Comparison of ENCODE assay signal across 9 cellular contexts in genomic region chr1:31957701-31958674, GRCh38. TPM values are rescaled to one million over a fixed set of nuclear protein-coding genes. Genes with fewer than 3 reads are reported as not detected.
DNase-seq lines count a peak whose midpoint lies in the region; ATAC-seq and TF ChIP-seq lines count a peak whose summit lies in the region.
"Had no signal": no experiment of that assay in that cellular context is flagged by ENCODE, and none has a peak within 500 bp of the region (broad histone marks: within the 10 kb centered on the region; RNA-seq: fewer than 3 reads in every experiment).

No MANE protein-coding gene starts in this region.

- no peaks in the 10 kb centered on the region for H3K9me3 ChIP-seq in DND-41 (ENCODE audit: insufficient read depth, low read length, severe bottlenecking)
- no peaks in the 10 kb centered on the region for H3K9me3 ChIP-seq in MM.1S (replicated peaks; ENCODE audit: insufficient read depth, low read length)
- no peaks in the 10 kb centered on the region for H3K9me3 ChIP-seq in psoas muscle

- peak overlapping the region; percentile 61 for H3K4me2 ChIP-seq in DND-41 (ENCODE audit: insufficient read depth, low read length)
- H3K4me2 ChIP-seq in MM.1S (ENCODE audit: low read depth, low read length): no peak overlapping the region

- H2AFZ ChIP-seq in DND-41 (ENCODE audit: low read depth, low read length): 0 out of 2 replicates have a peak overlapping the region, but pooled peaks have one; percentile 6
- 0 out of 2 replicates have a peak overlapping the region, but pooled peaks have one; percentile 22 for H2AFZ ChIP-seq in MM.1S (ENCODE audit: low read length)
- H2AFZ ChIP-seq: parathyroid adenoma had no signal

- peak overlapping the region; percentile 78 for H3K27ac Mint-ChIP-seq in activated T-helper 17 cell treated with anti-CD3 and anti-CD28 coated beads, Interleukin-2, amount 50 U/mL, for 72 hours

- H4K20me1 ChIP-seq in DND-41 (ENCODE audit: insufficient read depth, low read length) (no peaks in the 10 kb centered on the region), MM.1S (ENCODE audit: insufficient read depth, low read length) (no peaks in the 10 kb centered on the region)

- H3K4me1 Mint-ChIP-seq in activated T-helper 17 cell treated with anti-CD3 and anti-CD28 coated beads, Interleukin-2, amount 50 U/mL, for 72 hours: peaks cover 31% of the 10 kb centered on the region

- H3K36me3 Mint-ChIP-seq in activated T-helper 17 cell treated with anti-CD3 and anti-CD28 coated beads, Interleukin-2, amount 50 U/mL, for 72 hours (ENCODE audit: low read depth): no peaks in the 10 kb centered on the region

- no peaks in the 10 kb centered on the region for H3K9me3 Mint-ChIP-seq in activated T-helper 17 cell treated with anti-CD3 and anti-CD28 coated beads, Interleukin-2, amount 50 U/mL, for 72 hours

- WGBS in psoas muscle, 3 donors: 71 to 72% (median 71%) methylated on average over 9 of the region's 9 CpGs

- H3K27ac ChIP-seq in DND-41 (ENCODE audit: low read length): peak overlapping the region; percentile 80
- no peak overlapping the region for H3K27ac ChIP-seq in MM.1S (ENCODE audit: low read length)
- peak overlapping the region; percentile 97 for H3K27ac ChIP-seq in psoas muscle
- H3K27ac ChIP-seq: parathyroid adenoma had no signal

- no peaks in the 10 kb centered on the region for H3K27me3 Mint-ChIP-seq in activated T-helper 17 cell treated with anti-CD3 and anti-CD28 coated beads, Interleukin-2, amount 50 U/mL, for 72 hours

- no peaks in the 10 kb centered on the region for H3K9me2 ChIP-seq in MM.1S (replicated peaks; ENCODE audit: insufficient read depth, low read length)

- H3K4me1 ChIP-seq in DND-41 (ENCODE audit: insufficient read depth, low read length): peaks cover 65% of the 10 kb centered on the region
- H3K4me1 ChIP-seq in MM.1S (ENCODE audit: low read length): peaks cover 16% of the 10 kb centered on the region
- peaks cover 49% of the 10 kb centered on the region for H3K4me1 ChIP-seq in psoas muscle

- H3F3A ChIP-seq in MM.1S (ENCODE audit: insufficient read depth, low read length): peaks cover 10% of the 10 kb centered on the region

- H3K36me3 ChIP-seq in DND-41 (ENCODE audit: insufficient read depth, low read length): no peaks in the 10 kb centered on the region
- H3K36me3 ChIP-seq in MM.1S (replicated peaks; ENCODE audit: insufficient read depth, low read length): no peaks in the 10 kb centered on the region
- no peaks in the 10 kb centered on the region for H3K36me3 ChIP-seq in psoas muscle (ENCODE audit: insufficient read depth in 1 of 2, low read depth in 1 of 2)

- intact Hi-C loops in psoas muscle (cut with DNase I): loop anchor here in 1 of 2 donors (2.0 kb wide), 1 partner anchor 19 kb away; the partner anchor contains the start of gene PTP4A2

- ATAC-seq in DND-41 (ENCODE audit: insufficient read depth, low read depth): peak; percentile 92
- ATAC-seq in activated T-helper 17 cell treated with anti-CD3 and anti-CD28 coated beads, Interleukin-2, amount 50 U/mL, for 72 hours (replicated peaks): peak; percentile 61
- peak in 1 of 4 donors; percentile 27 for ATAC-seq in psoas muscle
- ATAC-seq in GM21515 (IDR thresholded peaks at IDR 0.05; ENCODE audit: unreplicated experiment): no peak
- ATAC-seq in GM18909 (IDR thresholded peaks at IDR 0.05; ENCODE audit: poor library complexity, unreplicated experiment): no peak

- H3K27me3 ChIP-seq in DND-41 (ENCODE audit: insufficient read depth, low read length, poor library complexity) (no peaks in the 10 kb centered on the region), MM.1S (replicated peaks; ENCODE audit: insufficient read depth, low read length) (no peaks in the 10 kb centered on the region), psoas muscle (ENCODE audit: insufficient read depth in 3 of 3, low read length in 2 of 3) (no peaks in the 10 kb centered on the region)

- H3K4me3 ChIP-seq in DND-41 (ENCODE audit: low read depth in 1 of 2, low read length in 2 of 2): peak overlapping the region in 1 of 2 experiments; percentile 44; a peak in 2 of 4 replicates
- H3K4me3 ChIP-seq in MM.1S (ENCODE audit: low read length): no peak overlapping the region
- no peak overlapping the region for H3K4me3 ChIP-seq in psoas muscle

- H3K79me2 ChIP-seq in DND-41 (ENCODE audit: insufficient read depth, low read length) (peaks cover 16% of the 10 kb centered on the region), MM.1S (ENCODE audit: low read length) (no peaks in the 10 kb centered on the region)
- H3K79me2 ChIP-seq: parathyroid adenoma had no signal

- H3K9ac ChIP-seq in DND-41 (ENCODE audit: low read depth, low read length) (peak overlapping the region; percentile 44), MM.1S (ENCODE audit: low read length) (no peak overlapping the region)
- H3K9ac ChIP-seq: parathyroid adenoma had no signal

- TF ChIP-seq CTCF in DND-41 (IDR thresholded peaks at IDR 0.05; ENCODE audit: borderline replicate concordance, extremely low read depth, low read length, poor library complexity, severe bottlenecking) (no peak), MM.1S (IDR thresholded peaks at IDR 0.05; ENCODE audit: low read length) (no peak), psoas muscle (IDR thresholded peaks at IDR 0.05) (no peak)

- H3K4me3 Mint-ChIP-seq in activated T-helper 17 cell treated with anti-CD3 and anti-CD28 coated beads, Interleukin-2, amount 50 U/mL, for 72 hours: peak overlapping the region; percentile 63

- peak; percentile 93 for DNase-seq in DND-41
- DNase-seq in MM.1S: no peak
- DNase-seq in psoas muscle: no peak
- no peak for DNase-seq in NCI-H128 (lab: John Stamatoyannopoulos, UW; ENCODE audit: unreplicated experiment)
- DNase-seq in cerebellar nuclear complex (lab: John Stamatoyannopoulos, UW): no peak

RNA-seq across cellular contexts. Expression of gene PTP4A2, which starts 19.8 kb away (rescaled TPM):
- total RNA-seq in activated T-helper 17 cell treated with anti-CD3 and anti-CD28 coated beads, Interleukin-2, amount 50 U/mL, for 72 hours: 100 to 1,000 TPM; 285 to 351 TPM
- total RNA-seq in psoas muscle: 100 to 1,000 TPM; 290 to 532 (median 433) TPM
- 100 to 1,000 TPM; 246 to 729 (median 300) TPM for polyA plus RNA-seq in psoas muscle

RNA-seq across cellular contexts. Expression of gene KHDRBS1, which starts 55.7 kb away (rescaled TPM):
- total RNA-seq in activated T-helper 17 cell treated with anti-CD3 and anti-CD28 coated beads, Interleukin-2, amount 50 U/mL, for 72 hours: 100 to 1,000 TPM; 140 to 177 TPM
- 10 to 100 TPM; 46.5 to 64.5 (median 56.1) TPM for total RNA-seq in psoas muscle
- 10 to 100 TPM; 30.6 to 40.4 (median 38.5) TPM for polyA plus RNA-seq in psoas muscle

Comparison
In these comparisons a context has a peak if more than half of its experiments do, and no peak if none do; other contexts are left out.
1. ATAC-seq: peak in DND-41 (single experiment) and activated T-helper 17 cell treated with anti-CD3 and anti-CD28 coated beads, Interleukin-2, amount 50 U/mL, for 72 hours (single experiment); none in GM21515 (single experiment) and GM18909 (single experiment).